ENCODE assay signal across 20 cellular contexts in genomic region chr2:210020138-210020537, GRCh38. TPM values are rescaled to one million over a fixed set of nuclear protein-coding genes. Genes with fewer than 3 reads are reported as not detected.
DNase-seq lines count a peak whose midpoint lies in the region; ATAC-seq, FAIRE-seq and TF ChIP-seq lines count a peak whose summit lies in the region.
"Had no signal": no experiment of that assay in that cellular context is flagged by ENCODE, and none has a peak within 500 bp of the region (broad histone marks: within the 10 kb centered on the region; RNA-seq: fewer than 3 reads in every experiment).

No MANE protein-coding gene starts in this region.

- no peak for TF ChIP-seq POLR2A in GM12892 (IDR thresholded peaks at IDR 0.05; ENCODE audit: low read depth, low read length)

- H3K9me3 Mint-ChIP-seq in CD8-positive, alpha-beta memory T cell, result no peaks in the 10 kb centered on the region
- no peaks in the 10 kb centered on the region for H3K9me3 Mint-ChIP-seq in central memory CD8-positive, alpha-beta T cell
- H3K9me3 Mint-ChIP-seq in immature natural killer cell, result no peaks in the 10 kb centered on the region
- H3K9me3 Mint-ChIP-seq: CD4-positive, alpha-beta T cell; IgD-negative memory B cell had no signal

- H3K27ac ChIP-seq in CD8-positive, alpha-beta memory T cell (ENCODE audit: low read depth, low read length), result no peak overlapping the region
- H3K27ac ChIP-seq: A549, C4-2B had no signal

- FAIRE-seq in A204.1 (lab: Jason Lieb, UNC) (peak; percentile 40), GM12892 (lab: Jason Lieb, UNC) (no peak)
- FAIRE-seq: HepG2 had no signal

- peak overlapping the region in 7 of 8 donors; percentile 20 to 77 (median 54) for H3K27ac Mint-ChIP-seq in CD8-positive, alpha-beta memory T cell
- peak overlapping the region; percentile 59 for H3K27ac Mint-ChIP-seq in central memory CD8-positive, alpha-beta T cell (ENCODE audit: low read depth)
- peak overlapping the region; percentile 53 to 89 (median 75) for H3K27ac Mint-ChIP-seq in immature natural killer cell
- H3K27ac Mint-ChIP-seq: CD4-positive, alpha-beta T cell; IgD-negative memory B cell had no signal

- no peak overlapping the region for H3K4me3 ChIP-seq in CD8-positive, alpha-beta memory T cell (ENCODE audit: low read length)
- H3K4me3 ChIP-seq: A549 had no signal

- H3K27me3 Mint-ChIP-seq in CD8-positive, alpha-beta memory T cell, result no peaks in the 10 kb centered on the region
- H3K27me3 Mint-ChIP-seq in central memory CD8-positive, alpha-beta T cell, result no peaks in the 10 kb centered on the region
- peaks cover 0 to 3% (median 0%) of the 10 kb centered on the region in 3 donors for H3K27me3 Mint-ChIP-seq in immature natural killer cell (ENCODE audit: low read depth in 3 of 3)
- H3K27me3 Mint-ChIP-seq: CD4-positive, alpha-beta T cell; IgD-negative memory B cell had no signal

- CTCF ChIA-PET in CD8-positive, alpha-beta memory T cell (lab: Charles Lee), result no interaction called here

- peak overlapping the region in 4 of 7 donors; percentile 32 to 61 (median 54) for H3K4me3 Mint-ChIP-seq in CD8-positive, alpha-beta memory T cell
- H3K4me3 Mint-ChIP-seq in central memory CD8-positive, alpha-beta T cell, result no peak overlapping the region
- peak overlapping the region; percentile 66 to 83 (median 73) for H3K4me3 Mint-ChIP-seq in immature natural killer cell
- H3K4me3 Mint-ChIP-seq: CD4-positive, alpha-beta T cell had no signal

- H3K9me3 ChIP-seq in CD8-positive, alpha-beta memory T cell (ENCODE audit: low read length), result no peaks in the 10 kb centered on the region
- H3K9me3 ChIP-seq: A549 had no signal

- ATAC-seq in central memory CD8-positive, alpha-beta T cell (replicated peaks; ENCODE audit: extremely low read depth, poor library complexity, severe bottlenecking), result peak; percentile 64
- no peak for ATAC-seq in SK-N-SH treated with all-trans-retinoic acid at 6 μM for 48 hours
- ATAC-seq: A549, HCT116, HepG2 had no signal

- POLR2A ChIA-PET in CD8-positive, alpha-beta memory T cell (lab: Charles Lee), result no interaction called here

- peaks cover 23 to 27% (median 25%) of the 10 kb centered on the region in 3 donors for H3K4me1 Mint-ChIP-seq in CD8-positive, alpha-beta memory T cell
- H3K4me1 Mint-ChIP-seq in central memory CD8-positive, alpha-beta T cell, result peaks cover 17% of the 10 kb centered on the region
- H3K4me1 Mint-ChIP-seq in immature natural killer cell, result peaks cover 59 to 78% of the 10 kb centered on the region in 2 donors

- H3K36me3 ChIP-seq in CD8-positive, alpha-beta memory T cell (ENCODE audit: insufficient read depth, low read length), result peaks cover 47% of the 10 kb centered on the region

- peak in 1 of 5 donors; percentile 8 for DNase-seq in CD8-positive, alpha-beta memory T cell
- no peak for DNase-seq in central memory CD8-positive, alpha-beta T cell (ENCODE audit: low spot score in 2 of 2)
- DNase-seq in immature natural killer cell (peak; percentile 36 to 40 (median 38)), GM12892 (ENCODE audit: insufficient read length) (no peak), activated T-cell treated with anti-CD3 and anti-CD28 coated beads for 4 hours (no peak)
- DNase-seq: AML-193; CD4-positive, alpha-beta T cell; DMS153; DMS79; GDM1; GOT3; H7; KBM-7 had no signal

- H3K27me3 ChIP-seq in CD8-positive, alpha-beta memory T cell (ENCODE audit: insufficient read depth, low read length, poor library complexity, severe bottlenecking), result no peaks in the 10 kb centered on the region

- H3K4me1 ChIP-seq in CD8-positive, alpha-beta memory T cell (ENCODE audit: insufficient read depth, low read length), result no peaks in the 10 kb centered on the region
- H3K4me1 ChIP-seq: A549 had no signal

- peaks cover 30 to 91% (median 33%) of the 10 kb centered on the region in 3 donors for H3K36me3 Mint-ChIP-seq in CD8-positive, alpha-beta memory T cell
- peaks cover 54% of the 10 kb centered on the region for H3K36me3 Mint-ChIP-seq in central memory CD8-positive, alpha-beta T cell (ENCODE audit: insufficient read depth)
- peaks cover 56 to 83% (median 58%) of the 10 kb centered on the region in 3 donors for H3K36me3 Mint-ChIP-seq in immature natural killer cell
- H3K36me3 Mint-ChIP-seq: IgD-negative memory B cell had no signal

TF ChIP-seq in SK-N-SH treated with all-trans-retinoic acid at 6 μM for 48 hours, 23 proteins besides CTCF, POLR2A, EP300 and RAD21:
- TF ChIP-seq ZFP3 (CRISPR knock-in tag; IDR thresholded peaks at IDR 0.05) (no peak), OSR1 (CRISPR knock-in tag; IDR thresholded peaks at IDR 0.05) (no peak), GLIS3 (CRISPR knock-in tag; IDR thresholded peaks at IDR 0.05) (no peak), ISL1 (CRISPR knock-in tag; IDR thresholded peaks at IDR 0.05) (no peak), RARB (CRISPR knock-in tag; IDR thresholded peaks at IDR 0.05) (no peak), TCF4 (CRISPR knock-in tag; IDR thresholded peaks at IDR 0.05; ENCODE audit: borderline replicate concordance) (no peak), ZNF565 (CRISPR knock-in tag; conservative IDR thresholded peaks at IDR 0.05; ENCODE audit: low read depth) (no peak), ARNTL (CRISPR knock-in tag; IDR thresholded peaks at IDR 0.05; ENCODE audit: borderline replicate concordance, low read depth) (no peak), ZFP30 (CRISPR knock-in tag; IDR thresholded peaks at IDR 0.05) (no peak), PPARA (CRISPR knock-in tag; IDR thresholded peaks at IDR 0.05; ENCODE audit: borderline replicate concordance) (no peak)

RNA-seq across cellular contexts. Expression of gene RPE, which starts 17.7 kb away (rescaled TPM):
- 10 to 100 TPM; 49.4 to 49.8 TPM for total RNA-seq in CD8-positive, alpha-beta memory T cell
- polyA plus RNA-seq in CD8-positive, alpha-beta memory T cell, result 16.5 TPM
- polyA plus RNA-seq in immature natural killer cell, result 10 to 100 TPM; 33.2 to 45.3 (median 34.0) TPM
- polyA plus RNA-seq in GM12892 (2012; ENCODE audit: missing spikeins), result 32.0 TPM

Comparison
In these comparisons a context has a peak if more than half of its experiments do, and no peak if none do; other contexts are left out.
1. DNase-seq: peak in immature natural killer cell (3 of 3); none in central memory CD8-positive, alpha-beta T cell (0 of 2), GM12892 (single experiment) and activated T-cell treated with anti-CD3 and anti-CD28 coated beads for 4 hours (single experiment).
2. Peak in every context shown above with its lines, with median percentiles within 50 percentile points of each other: H3K27ac Mint-ChIP-seq.